ENCODE assay signal across 14 cellular contexts in the genomic region with DNA sequence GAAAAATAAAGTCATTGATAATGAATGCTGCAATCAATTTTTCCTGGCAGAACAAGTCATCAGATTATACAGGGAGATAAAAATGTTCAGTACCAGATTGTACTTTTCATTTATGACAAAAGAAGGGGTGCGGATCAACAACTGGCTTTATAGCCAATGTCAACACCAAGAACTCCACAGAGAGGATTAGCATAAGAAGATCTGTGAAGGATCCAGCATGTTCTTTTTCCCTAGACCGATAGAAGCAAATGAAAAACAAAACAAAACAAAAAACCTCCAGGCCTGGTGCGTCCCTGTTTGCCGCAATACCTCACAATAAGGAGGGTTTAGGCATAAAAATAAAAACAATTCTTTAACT. TPM values are rescaled to one million over a fixed set of nuclear protein-coding genes. Genes with fewer than 3 reads are reported as not detected.
DNase-seq lines count a peak whose midpoint lies in the region; TF ChIP-seq lines count a peak whose summit lies in the region.
"Had no signal": no experiment of that assay in that cellular context is flagged by ENCODE, and none has a peak within 500 bp of the region (broad histone marks: within the 10 kb centered on the region; RNA-seq: fewer than 3 reads in every experiment).

No MANE protein-coding gene starts in this region.

- no peaks in the 10 kb centered on the region for H3K27me3 ChIP-seq in CD8-positive, alpha-beta memory T cell (ENCODE audit: insufficient read depth, low read length, poor library complexity, severe bottlenecking)
- H3K27me3 ChIP-seq: BLaER1 had no signal

- H3K27ac Mint-ChIP-seq in CD8-positive, alpha-beta memory T cell = no peak overlapping the region
- H3K27ac Mint-ChIP-seq in nephron = peak overlapping the region; percentile 52 to 77 (median 65)

- no peak for TF ChIP-seq CTCF in nephron (IDR thresholded peaks at IDR 0.05; ENCODE audit: unreplicated experiment in 3 of 3)

- no peak overlapping the region for H3K4me3 ChIP-seq in CD8-positive, alpha-beta memory T cell (ENCODE audit: low read length)
- H3K4me3 ChIP-seq in SK-N-MC = no peak overlapping the region
- H3K4me3 ChIP-seq: BLaER1, GM23248 had no signal

- no peaks in the 10 kb centered on the region for H3K9me3 Mint-ChIP-seq in CD8-positive, alpha-beta memory T cell
- no peaks in the 10 kb centered on the region for H3K9me3 Mint-ChIP-seq in nephron

- H3K36me3 Mint-ChIP-seq in CD8-positive, alpha-beta memory T cell = no peaks in the 10 kb centered on the region
- H3K36me3 Mint-ChIP-seq in nephron (ENCODE audit: low read depth) = no peaks in the 10 kb centered on the region

- no peaks in the 10 kb centered on the region for H3K4me1 Mint-ChIP-seq in CD8-positive, alpha-beta memory T cell
- H3K4me1 Mint-ChIP-seq in nephron = peaks cover 15% of the 10 kb centered on the region

- CTCF ChIA-PET in CD8-positive, alpha-beta memory T cell (lab: Charles Lee) = no interaction called here

- peak overlapping the region; percentile 79 for H3K27ac ChIP-seq in CD8-positive, alpha-beta memory T cell (ENCODE audit: low read depth, low read length)
- peak overlapping the region; percentile 59 for H3K27ac ChIP-seq in SK-N-MC
- H3K27ac ChIP-seq: BLaER1, GM23248, HL-60 had no signal

- peaks cover 0 to 16% of the 10 kb centered on the region in 2 donors for H3K27me3 Mint-ChIP-seq in CD8-positive, alpha-beta memory T cell
- no peaks in the 10 kb centered on the region for H3K27me3 Mint-ChIP-seq in nephron (ENCODE audit: low read depth)

- no peaks in the 10 kb centered on the region for H3K36me3 ChIP-seq in CD8-positive, alpha-beta memory T cell (ENCODE audit: insufficient read depth, low read length)
- H3K36me3 ChIP-seq in SK-N-MC (ENCODE audit: insufficient read depth, low read length) = no peaks in the 10 kb centered on the region
- H3K36me3 ChIP-seq: BLaER1 had no signal

- H3K9ac ChIP-seq in SK-N-MC (ENCODE audit: insufficient read length) = no peak overlapping the region
- H3K9ac ChIP-seq: BLaER1, GM23248 had no signal

- DNase-seq in NCI-H82 (lab: John Stamatoyannopoulos, UW) (peak; percentile 12), NCI-H82 treated with DMSO at 0.1 percent for 48 hours (lab: John Stamatoyannopoulos, UW; ENCODE audit: unreplicated experiment) (no peak), SK-N-MC (ENCODE audit: low read depth, low spot score) (no peak), anterior cingulate cortex (lab: John Stamatoyannopoulos, UW) (no peak), cerebellum (ENCODE audit: low spot score) (no peak)
- no peak for DNase-seq in CD8-positive, alpha-beta memory T cell
- DNase-seq: 8988T, AML-193, DMS 273 treated with DMSO at 0.1 percent for 48 hours, GM23248, H7 had no signal

- H3K4me3 Mint-ChIP-seq in CD8-positive, alpha-beta memory T cell = no peak overlapping the region
- H3K4me3 Mint-ChIP-seq in nephron = no peak overlapping the region

- H3K9me3 ChIP-seq in CD8-positive, alpha-beta memory T cell (ENCODE audit: low read length) = no peaks in the 10 kb centered on the region
- no peaks in the 10 kb centered on the region for H3K9me3 ChIP-seq in SK-N-MC (ENCODE audit: low read depth, low read length)
- H3K9me3 ChIP-seq: BLaER1 had no signal

- POLR2A ChIA-PET in CD8-positive, alpha-beta memory T cell (lab: Charles Lee) = no interaction called here

- no peaks in the 10 kb centered on the region for H3K4me1 ChIP-seq in CD8-positive, alpha-beta memory T cell (ENCODE audit: insufficient read depth, low read length)
- H3K4me1 ChIP-seq: BLaER1 had no signal

RNA-seq across cellular contexts. Expression of a gene that starts 34.7 kb away (rescaled TPM):
- total RNA-seq in CD8-positive, alpha-beta memory T cell = 1 to 10 TPM; 1.1 to 1.2 TPM
- 0.93 TPM for polyA plus RNA-seq in CD8-positive, alpha-beta memory T cell
- total RNA-seq in cerebellum = 76.4 TPM

Comparison
In these comparisons a context has a peak if more than half of its experiments do, and no peak if none do; other contexts are left out.
1. H3K27ac Mint-ChIP-seq: peak in nephron (3 of 3); none in CD8-positive, alpha-beta memory T cell (0 of 8).
2. RNA of a gene that starts 34.7 kb away (total RNA-seq): 76.4 TPM in cerebellum (single experiment); 1.1 to 1.2 TPM in CD8-positive, alpha-beta memory T cell; every median in the first group is over 10 times any median in the second.